ENCODE assay signal across 8 cellular contexts in the genomic region with DNA sequence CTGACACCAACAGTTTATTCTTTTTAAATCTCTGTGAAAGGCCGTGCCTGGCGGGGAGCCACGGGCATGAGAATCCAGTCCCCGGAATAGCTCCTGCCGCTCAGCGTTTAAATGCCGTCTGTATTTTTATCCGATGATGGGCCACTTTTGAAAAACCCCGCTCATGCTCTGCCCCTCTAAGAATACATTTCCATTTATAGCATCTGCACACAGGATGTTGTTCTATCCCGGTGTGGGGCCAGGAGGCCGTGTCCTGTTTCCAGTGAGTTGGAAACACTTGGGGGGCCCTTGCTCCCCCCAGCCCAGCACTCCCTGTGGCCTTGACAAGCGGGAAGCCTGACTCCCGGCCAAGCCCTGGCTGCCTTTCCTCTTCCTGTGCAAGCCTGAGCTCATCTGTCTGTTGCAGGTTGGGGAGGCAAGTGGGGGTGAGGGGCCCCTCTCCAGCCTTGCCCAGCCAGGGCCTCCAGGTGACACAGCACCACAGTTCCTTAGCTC. TPM values are rescaled to one million over a fixed set of nuclear protein-coding genes. Genes with fewer than 3 reads are reported as not detected.
A peak's percentile ranks its signal among the peaks of the same experiment; 100 is the strongest.
DNase-seq lines count a peak whose midpoint lies in the region; ATAC-seq, FAIRE-seq and TF ChIP-seq lines count a peak whose summit lies in the region.

No MANE protein-coding gene starts in this region.

- H4K5ac ChIP-seq in IMR-90 (ENCODE audit: low read depth, low read length) = peak overlapping the region; percentile 67
- H4K5ac ChIP-seq in H1 (ENCODE audit: insufficient read length, low read depth, low read length) = no peak overlapping the region

- H4K91ac ChIP-seq in IMR-90 (ENCODE audit: insufficient read depth, low read depth, low read length) (peak overlapping the region; percentile 97), H1 (replicated peaks; ENCODE audit: insufficient read length, low read length) (no peak overlapping the region)

- WGBS in IMR-90 (ENCODE audit: extremely low coverage in 2 of 2, insufficient read length in 1 of 2), 2 experiments = 5% methylated on average over 4 of the region's 13 CpGs; no CpG with 5 or more reads in 1 of the 2 experiments
- 61% methylated on average over 13 of the region's 13 CpGs; no CpG with 5 or more reads in 1 of the 2 experiments for WGBS in H1 (ENCODE audit: extremely low coverage in 1 of 2, insufficient coverage in 1 of 2, insufficient read length in 1 of 2, insufficient replicate concordance in 2 of 2, low coverage in 1 of 2, low lambda C conversion rate in 2 of 2, missing lambda C conversion rate in 1 of 2), 2 experiments
- WGBS in right lobe of liver (ENCODE audit: insufficient coverage, low coverage, low lambda C conversion rate, missing lambda C conversion rate) = 88% methylated on average over 7 of the region's 13 CpGs
- WGBS in spleen, 5 donors = 19 to 38% (median 30%) methylated on average over 11 to 13 of the region's 13 CpGs

- dilution Hi-C loops in IMR-90 (cut with HindIII; ENCODE audit: low sequenced_read_pairs, unreplicated experiment) = no loop called here

- H3K56ac ChIP-seq in IMR-90 (ENCODE audit: extremely low read depth, insufficient read depth, low read length) (peak overlapping the region; percentile 67), H1 (replicated peaks; ENCODE audit: insufficient read length, low read depth, low read length) (no peak overlapping the region)

- ATAC-seq in IMR-90 (ENCODE audit: low read depth) = peak; percentile 5; the same call in 1 of the 2 replicates
- peak; percentile 4 to 34 (median 17) for ATAC-seq in right lobe of liver
- ATAC-seq in HG02623 (IDR thresholded peaks at IDR 0.05; ENCODE audit: unreplicated experiment) = no peak

- H3K23me2 ChIP-seq in H1 (ENCODE audit: low read depth, low read length) = no peaks in the 10 kb centered on the region

- H3K23ac ChIP-seq in IMR-90 (ENCODE audit: low read depth, low read length) (peak overlapping the region; percentile 94), H1 (ENCODE audit: insufficient read length) (no peak overlapping the region)

- DNase-seq in IMR-90 (peak; percentile 64), H1 (ENCODE audit: low read depth in 1 of 2, low spot score in 2 of 2) (no peak), right lobe of liver (peak in 2 of 3 donors; percentile 79 to 81), spleen (peak; percentile 90), HEK293T (ENCODE audit: extremely low spot score) (no peak), NCI-H1048 (lab: John Stamatoyannopoulos, UW) (no peak), SW 1271 (lab: John Stamatoyannopoulos, UW) (no peak)

- no peak for TF ChIP-seq POLR2A in IMR-90 (IDR thresholded peaks at IDR 0.05; ENCODE audit: low read depth, low read length)
- no peak for TF ChIP-seq POLR2A in H1 (IDR thresholded peaks at IDR 0.05; ENCODE audit: control extremely low read depth in 1 of 2, low read depth in 2 of 2, low read length in 2 of 2)
- no peak for TF ChIP-seq POLR2A in right lobe of liver (IDR thresholded peaks at IDR 0.05)
- TF ChIP-seq POLR2A in spleen (IDR thresholded peaks at IDR 0.05) = no peak

- in situ Hi-C loops in IMR-90 (cut with MboI; ENCODE audit: low sequenced_read_pairs) = no loop called here

- H4K8ac ChIP-seq in IMR-90 (ENCODE audit: low read depth in 2 of 2, low read length in 2 of 2) (peak overlapping the region; percentile 63 to 79), H1 (ENCODE audit: extremely low read depth, insufficient read depth, low read length) (no peak overlapping the region)

- H3K36me3 ChIP-seq in IMR-90 (ENCODE audit: control insufficient read depth, insufficient read depth, low read length) = no peaks in the 10 kb centered on the region; the same call in 1 of the 2 replicates
- no peaks in the 10 kb centered on the region; a peak in 1 of 8 replicates for H3K36me3 ChIP-seq in H1 (ENCODE audit: control insufficient read depth in 2 of 4, insufficient read depth in 4 of 4, low read length in 3 of 4)
- no peaks in the 10 kb centered on the region for H3K36me3 ChIP-seq in right lobe of liver
- H3K36me3 ChIP-seq in spleen = peaks cover 0 to 20% (median 0%) of the 10 kb centered on the region in 6 donors

- H3K14ac ChIP-seq in IMR-90 (replicated peaks; ENCODE audit: low read depth, low read length) = peak overlapping the region; percentile 97
- H3K14ac ChIP-seq in H1 (ENCODE audit: insufficient read length) = no peak overlapping the region

- no TSS peak for BruUV-seq in IMR-90 (replicated peaks; lab: Mats Ljungman, UMichigan)

- H3K4me1 ChIP-seq in IMR-90 (ENCODE audit: control insufficient read depth, insufficient read depth, low read length) = peaks cover 47% of the 10 kb centered on the region
- H3K4me1 ChIP-seq in H1 (replicated peaks in 1 of 4; ENCODE audit: control insufficient read depth in 3 of 4, insufficient read depth in 4 of 4, low read length in 3 of 4) = peaks cover 6 to 29% (median 19%) of the 10 kb centered on the region in 4 experiments
- H3K4me1 ChIP-seq in right lobe of liver = peaks cover 0 to 47% (median 29%) of the 10 kb centered on the region in 4 donors
- H3K4me1 ChIP-seq in spleen = peaks cover 53 to 100% (median 78%) of the 10 kb centered on the region in 6 donors

- H2AK5ac ChIP-seq in IMR-90 (ENCODE audit: low read depth, low read length) = peak overlapping the region; percentile 99
- no peak overlapping the region for H2AK5ac ChIP-seq in H1 (ENCODE audit: low read depth, low read length)

- peaks cover 0 to 74% of the 10 kb centered on the region in 2 experiments; a peak in 2 of 4 replicates for H3K79me2 ChIP-seq in H1 (ENCODE audit: control insufficient read depth in 1 of 2, insufficient read depth in 2 of 2, low read length in 2 of 2)

- H2BK15ac ChIP-seq in IMR-90 (ENCODE audit: low read depth, low read length) (peak overlapping the region; percentile 84), H1 (ENCODE audit: low read length) (no peak overlapping the region)

- H3K27me3 ChIP-seq in IMR-90 (ENCODE audit: control insufficient read depth, insufficient read depth, low read length) (no peaks in the 10 kb centered on the region), H1 (replicated peaks in 1 of 4; ENCODE audit: control insufficient read depth in 3 of 4, extremely low read depth in 1 of 4, insufficient read depth in 3 of 4, low read length in 3 of 4) (no peaks in the 10 kb centered on the region), right lobe of liver (no peaks in the 10 kb centered on the region), spleen (replicated peaks in 1 of 7) (no peaks in the 10 kb centered on the region)

- peak overlapping the region; percentile 88 for H2AK9ac ChIP-seq in IMR-90 (replicated peaks; ENCODE audit: low read depth, low read length, poor library complexity)

- intact Hi-C loops in IMR-90 (cut with micrococcal nuclease) (no loop called here), right lobe of liver (cut with DNase I) (no loop called here), spleen (cut with DNase I; ENCODE audit: low total_unique reads) (no loop called here)

- H2BK120ac ChIP-seq in IMR-90 (ENCODE audit: low read depth, low read length) (peak overlapping the region; percentile 94), H1 (replicated peaks; ENCODE audit: low read depth, low read length) (no peak overlapping the region)

- H3K9me1 ChIP-seq in IMR-90 (ENCODE audit: insufficient read depth, low read length) = peaks cover 35% of the 10 kb centered on the region

- peak overlapping the region; percentile 86 for H3K27ac ChIP-seq in IMR-90 (ENCODE audit: insufficient read depth, low read length)
- no peak overlapping the region for H3K27ac ChIP-seq in H1 (ENCODE audit: low read depth, low read length)
- peak overlapping the region; percentile 72 to 93 (median 85) for H3K27ac ChIP-seq in right lobe of liver
- H3K27ac ChIP-seq in spleen = peak overlapping the region; percentile 74 to 94 (median 83)

- no peak overlapping the region for H3K4me3 ChIP-seq in IMR-90 (ENCODE audit: insufficient read depth, low read depth, low read length)
- no peak overlapping the region for H3K4me3 ChIP-seq in H1 (ENCODE audit: extremely low read depth in 1 of 4, insufficient read depth in 2 of 4, low read depth in 3 of 4, low read length in 4 of 4)
- no peak overlapping the region for H3K4me3 ChIP-seq in right lobe of liver
- H3K4me3 ChIP-seq in spleen = no peak overlapping the region

- POLR2A ChIA-PET in IMR-90 (lab: Charles Lee; ENCODE audit: unreplicated experiment) = interaction anchor here (1.0 kb wide), 1 partner anchor 102 kb away, joined by 4 read pairs; the partner anchor contains the start of gene DUSP1
- POLR2A ChIA-PET in H1 (lab: Charles Lee; ENCODE audit: partially characterized antibody) = interaction anchor here (0.8 to 1.6 kb wide), 3 partner anchors 9 to 19 kb away, joined by 3 to 5 read pairs (median 3); no protein-coding TSS in a partner anchor
- POLR2A ChIA-PET in HEK293T (lab: Yijun Ruan, JAX) = interaction anchor here (1.1 kb wide), 1 partner anchor 102 kb away, joined by 3 read pairs; the partner anchor contains the start of gene DUSP1

- TF ChIP-seq RAD21 in IMR-90 (IDR thresholded peaks at IDR 0.05; ENCODE audit: low read length) (no peak), H1 (IDR thresholded peaks at IDR 0.05 in 1 of 2, conservative IDR thresholded peaks at IDR 0.05 in 1 of 2; ENCODE audit: low read depth in 2 of 2, low read length in 2 of 2) (no peak)

- H3K9ac ChIP-seq in IMR-90 (ENCODE audit: low read depth, low read length) = peak overlapping the region; percentile 47
- peak overlapping the region in 1 of 4 experiments; percentile 39; a peak in 1 of 7 replicates for H3K9ac ChIP-seq in H1 (replicated peaks in 1 of 4; ENCODE audit: extremely low read depth in 1 of 4, low read depth in 3 of 4, low read length in 3 of 4)

- CTCF ChIA-PET in IMR-90 (lab: Yijun Ruan, JAX) = interaction anchor here (0.6 to 0.9 kb wide), 2 partner anchors 25 to 80 kb away, joined by 3 read pairs; no protein-coding TSS in a partner anchor
- CTCF ChIA-PET in H1 (lab: Charles Lee; ENCODE audit: partially characterized antibody) = interaction anchor here (0.7 to 1.9 kb wide), 7 partner anchors 9 to 1472 kb away, joined by 3 to 6 read pairs (median 3); no protein-coding TSS in a partner anchor
- CTCF ChIA-PET in HEK293T (lab: Yijun Ruan, JAX) = no interaction called here

- H2BK20ac ChIP-seq in IMR-90 (ENCODE audit: low read depth, low read length) = peak overlapping the region; percentile 87
- no peak overlapping the region for H2BK20ac ChIP-seq in H1 (ENCODE audit: low read length)

- H3K4me2 ChIP-seq in IMR-90 (ENCODE audit: low read depth, low read length) = peak overlapping the region; percentile 39
- peak overlapping the region in 1 of 2 experiments; percentile 43; a peak in 2 of 4 replicates for H3K4me2 ChIP-seq in H1 (ENCODE audit: insufficient read depth in 1 of 2, low read depth in 2 of 2, low read length in 2 of 2)

- H2BK12ac ChIP-seq in H1 (ENCODE audit: low read depth, low read length) = 0 out of 2 replicates have a peak overlapping the region, but pooled peaks have one; percentile 17

- no peaks in the 10 kb centered on the region for H3K9me3 ChIP-seq in IMR-90 (ENCODE audit: control insufficient read depth, insufficient read depth, low read length)
- no peaks in the 10 kb centered on the region for H3K9me3 ChIP-seq in H1 (ENCODE audit: insufficient read depth in 2 of 2, low read depth in 1 of 2, low read length in 1 of 2)
- no peaks in the 10 kb centered on the region for H3K9me3 ChIP-seq in right lobe of liver
- no peaks in the 10 kb centered on the region for H3K9me3 ChIP-seq in spleen

- H3K18ac ChIP-seq in IMR-90 (ENCODE audit: low read depth, low read length) (peak overlapping the region; percentile 66), H1 (ENCODE audit: extremely low read depth, low read length) (no peak overlapping the region)

- H4K20me1 ChIP-seq in IMR-90 (ENCODE audit: insufficient read depth, low read length) (peaks cover 11% of the 10 kb centered on the region), H1 (replicated peaks in 1 of 2; ENCODE audit: control insufficient read depth in 1 of 2, insufficient read depth in 2 of 2, low read length in 2 of 2) (peaks cover 15 to 32% of the 10 kb centered on the region in 2 experiments)

- H2AFZ ChIP-seq in IMR-90 (replicated peaks; ENCODE audit: low read length, poor library complexity) (peak overlapping the region; percentile 81), H1 (ENCODE audit: low read length) (no peak overlapping the region)

- TF ChIP-seq CTCF in IMR-90 (conservative IDR thresholded peaks at IDR 0.05; ENCODE audit: low read depth, low read length) (no peak), H1 (IDR thresholded peaks at IDR 0.05; ENCODE audit: control extremely low read depth in 1 of 3, insufficient read depth in 1 of 3, low read depth in 1 of 3, low read length in 3 of 3) (no peak), right lobe of liver (IDR thresholded peaks at IDR 0.05) (no peak), spleen (IDR thresholded peaks at IDR 0.05 in 8 of 11, conservative IDR thresholded peaks at IDR 0.05 in 3 of 11) (peak in 2 of 11 experiments; percentile 14 to 22)

- peak overlapping the region; percentile 97 for H2BK5ac ChIP-seq in IMR-90 (ENCODE audit: low read depth, low read length, poor library complexity, severe bottlenecking)
- 0 out of 2 replicates have a peak overlapping the region, but pooled peaks have one; percentile 30 for H2BK5ac ChIP-seq in H1 (ENCODE audit: low read depth, low read length)

- H3K79me1 ChIP-seq in IMR-90 (ENCODE audit: low read depth in 1 of 2, low read length in 2 of 2) = peaks cover 39 to 83% of the 10 kb centered on the region in 2 experiments
- peaks cover 17% of the 10 kb centered on the region for H3K79me1 ChIP-seq in H1 (ENCODE audit: low read depth, low read length)

- TF ChIP-seq EP300 in H1 (IDR thresholded peaks at IDR 0.05; ENCODE audit: borderline replicate concordance in 1 of 2, low read depth in 2 of 2, low read length in 2 of 2) = no peak

- FAIRE-seq in H1 (lab: Jason Lieb, UNC) = no peak

- H3K4ac ChIP-seq in IMR-90 (ENCODE audit: low read depth, low read length) (peak overlapping the region; percentile 98), H1 (replicated peaks; ENCODE audit: insufficient read length, low read depth, low read length) (peak overlapping the region; percentile 51)

RNA-seq across cellular contexts. Expression of gene ERGIC1, which starts 39.0 kb away (rescaled TPM):
- total RNA-seq in IMR-90 (2012; rRNA removed) (124 and 134 TPM in 2 replicates), right lobe of liver (100 to 1,000 TPM; 103 to 264 (median 154) TPM), spleen (100 to 1,000 TPM in 6 of 7 donors, 10 to 100 TPM in 1; 96.6 to 166 (median 143) TPM)
- polyA plus RNA-seq in IMR-90 (2012; rRNA removed) (185 and 192 TPM in 2 replicates), H1 (2011; rRNA removed) (106 and 119 TPM in 2 replicates), spleen (10 to 100 TPM; 36.9 to 84.6 (median 46.8) TPM)
- polyA plus RNA-seq in IMR-90 (2012; cell fraction: cytosol; rRNA removed) = 59.2 and 179 TPM in 2 replicates
- polyA plus RNA-seq in IMR-90 (2012; cell fraction: nucleus; rRNA removed; ENCODE audit: low replicate concordance) = 128 and 132 TPM in 2 replicates
- 95.3 and 96.1 TPM in 2 replicates for total RNA-seq in H1 (2021; fragmentation: NEBNext Ultra II Directional; extraction: Animal tissue kit (Norgen Biotek cat#: 25700))
- 98.1 TPM for polyA plus RNA-seq in H1 (2011; cell fraction: cytosol; rRNA removed)
- polyA plus RNA-seq in H1 (2011; cell fraction: nucleus; rRNA removed) = 111 TPM
- 66.7 to 101 TPM (median 89.0 TPM) in 4 replicates for polyA plus RNA-seq in H1 (2012, experiment 1 of 2)
- polyA plus RNA-seq in H1 (2012, experiment 2 of 2) = 62.7 TPM
- polyA plus RNA-seq in H1 (2013, experiment 1 of 2) = 77.6 TPM
- 91.5 TPM for polyA plus RNA-seq in H1 (2013, experiment 2 of 2)
- polyA minus RNA-seq in H1 (2011; rRNA and poly(A)+ RNA removed) = 164 and 223 TPM in 2 replicates
- 56.1 TPM for polyA minus RNA-seq in H1 (2011; cell fraction: cytosol; rRNA and poly(A)+ RNA removed)
- 85.4 TPM for polyA minus RNA-seq in H1 (2011; cell fraction: nucleus; rRNA and poly(A)+ RNA removed)

Comparison
In these comparisons a context has a peak if more than half of its experiments do, and no peak if none do; other contexts are left out.
1. DNase-seq: peak in IMR-90 (single experiment), right lobe of liver (2 of 3) and spleen (single experiment); none in H1 (0 of 2), HEK293T (single experiment), NCI-H1048 (single experiment) and SW 1271 (0 of 2).